14 cellular contexts compared by ENCODE assay signal in the genomic region with DNA sequence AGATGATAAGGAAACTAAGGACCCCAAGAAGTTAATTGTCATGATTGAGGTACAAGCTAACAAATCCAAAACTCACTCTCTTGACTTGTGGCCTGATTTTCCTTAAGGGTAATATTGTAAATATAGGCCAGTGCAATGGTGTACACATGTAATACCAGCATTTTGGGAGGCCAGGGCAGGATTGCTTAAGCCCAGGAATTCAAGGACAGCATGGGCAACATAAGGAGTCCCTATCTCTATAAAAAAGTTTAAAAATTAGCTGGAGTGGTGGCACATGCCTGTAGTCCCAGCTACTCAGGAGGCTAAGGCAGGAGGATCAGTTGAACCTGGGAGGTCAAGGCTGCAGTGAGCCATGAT. TPM values are rescaled to one million over a fixed set of nuclear protein-coding genes. Genes with fewer than 3 reads are reported as not detected.
DNase-seq lines count a peak whose midpoint lies in the region; ATAC-seq and TF ChIP-seq lines count a peak whose summit lies in the region.
"Had no signal": no experiment of that assay in that cellular context is flagged by ENCODE, and none has a peak within 500 bp of the region (broad histone marks: within the 10 kb centered on the region; RNA-seq: fewer than 3 reads in every experiment).

No MANE protein-coding gene starts in this region.

- no peaks in the 10 kb centered on the region for H3K9me3 Mint-ChIP-seq in activated naive CD4-positive, alpha-beta T cell treated with anti-CD3 and anti-CD28 coated beads, Interleukin-2, amount 50 U/mL, for 24 hours
- H3K9me3 Mint-ChIP-seq in stimulated activated naive B cell treated with anti-CD40 and anti-IgM and Interleukin-4, amounts not matched to agents 10 μg/mL and 1 μg/mL and 100 μg/mL, for 72 hours, result no peaks in the 10 kb centered on the region

- peaks cover 81% of the 10 kb centered on the region for H3K36me3 ChIP-seq in effector memory CD4-positive, alpha-beta T cell (ENCODE audit: control insufficient read depth, insufficient read depth, low read length)

- peaks cover 17% of the 10 kb centered on the region for H3K4me1 ChIP-seq in effector memory CD4-positive, alpha-beta T cell (ENCODE audit: control insufficient read depth, insufficient read depth, low read length, poor library complexity, severe bottlenecking)
- H3K4me1 ChIP-seq: breast epithelium, foreskin keratinocyte had no signal

- CTCF ChIA-PET in RWPE1 (lab: Yijun Ruan, JAX), result interaction anchor here (0.6 kb wide), 1 partner anchor 112 kb away, joined by 3 read pairs; no protein-coding TSS in a partner anchor

- H3K27me3 Mint-ChIP-seq in activated naive CD4-positive, alpha-beta T cell treated with anti-CD3 and anti-CD28 coated beads, Interleukin-2, amount 50 U/mL, for 24 hours, result no peaks in the 10 kb centered on the region
- no peaks in the 10 kb centered on the region for H3K27me3 Mint-ChIP-seq in T-helper 17 cell
- no peaks in the 10 kb centered on the region for H3K27me3 Mint-ChIP-seq in stimulated activated naive B cell treated with anti-CD40 and anti-IgM and Interleukin-4, amounts not matched to agents 10 μg/mL and 1 μg/mL and 100 μg/mL, for 72 hours

- peaks cover 53% of the 10 kb centered on the region for H3K4me1 Mint-ChIP-seq in activated naive CD4-positive, alpha-beta T cell treated with anti-CD3 and anti-CD28 coated beads, Interleukin-2, amount 50 U/mL, for 24 hours
- H3K4me1 Mint-ChIP-seq in T-helper 17 cell, result peaks cover 34% of the 10 kb centered on the region
- peaks cover 21 to 43% of the 10 kb centered on the region in 2 donors for H3K4me1 Mint-ChIP-seq in stimulated activated naive B cell treated with anti-CD40 and anti-IgM and Interleukin-4, amounts not matched to agents 10 μg/mL and 1 μg/mL and 100 μg/mL, for 72 hours

- POLR2A ChIA-PET in RWPE1 (lab: Yijun Ruan, JAX; ENCODE audit: low non-redundant PET), result no interaction called here

- TF ChIP-seq CTCF in RWPE1 (conservative IDR thresholded peaks at IDR 0.05; ENCODE audit: low read depth), result no peak

- no peaks in the 10 kb centered on the region for H3K9me3 ChIP-seq in T-helper 17 cell (ENCODE audit: control insufficient read depth, low read length, poor library complexity, severe bottlenecking)
- H3K9me3 ChIP-seq in effector memory CD4-positive, alpha-beta T cell (ENCODE audit: control insufficient read depth, low read length), result no peaks in the 10 kb centered on the region
- H3K9me3 ChIP-seq: breast epithelium, tibial nerve had no signal

- peaks cover 35% of the 10 kb centered on the region for H3K36me3 Mint-ChIP-seq in activated naive CD4-positive, alpha-beta T cell treated with anti-CD3 and anti-CD28 coated beads, Interleukin-2, amount 50 U/mL, for 24 hours
- H3K36me3 Mint-ChIP-seq in T-helper 17 cell (ENCODE audit: low read depth), result peaks cover 21% of the 10 kb centered on the region
- peaks cover 57% of the 10 kb centered on the region in 2 donors for H3K36me3 Mint-ChIP-seq in stimulated activated naive B cell treated with anti-CD40 and anti-IgM and Interleukin-4, amounts not matched to agents 10 μg/mL and 1 μg/mL and 100 μg/mL, for 72 hours

- ATAC-seq in T-helper 17 cell (no peak), GM18502 (IDR thresholded peaks at IDR 0.05; ENCODE audit: poor library complexity, unreplicated experiment) (no peak)
- ATAC-seq in stimulated activated naive B cell treated with anti-CD40 and anti-IgM and Interleukin-4, amounts not matched to agents 10 μg/mL and 1 μg/mL and 100 μg/mL, for 72 hours (replicated peaks), result peak in 1 of 2 donors; percentile 30

- DNase-seq in activated naive CD4-positive, alpha-beta T cell (lab: John Stamatoyannopoulos, UW), result no peak
- DNase-seq in T-helper 17 cell (no peak), DMS 273 (lab: John Stamatoyannopoulos, UW; ENCODE audit: unreplicated experiment) (no peak), RWPE1 (ENCODE audit: low spot score) (no peak)
- no peak for DNase-seq in effector memory CD4-positive, alpha-beta T cell
- no peak for DNase-seq in stimulated activated naive B cell treated with anti-CD40 and anti-IgM and Interleukin-4, amounts not matched to agents 10 μg/mL and 1 μg/mL and 100 μg/mL, for 72 hours
- DNase-seq: foreskin keratinocyte, NCI-H748 treated with DMSO at 0.1 percent for 48 hours, RPMI8226 had no signal

- H3K27ac Mint-ChIP-seq in activated naive CD4-positive, alpha-beta T cell treated with anti-CD3 and anti-CD28 coated beads, Interleukin-2, amount 50 U/mL, for 24 hours, result peak overlapping the region; percentile 48
- H3K27ac Mint-ChIP-seq in T-helper 17 cell, result peak overlapping the region; percentile 87
- peak overlapping the region; percentile 81 for H3K27ac Mint-ChIP-seq in stimulated activated naive B cell treated with anti-CD40 and anti-IgM and Interleukin-4, amounts not matched to agents 10 μg/mL and 1 μg/mL and 100 μg/mL, for 72 hours

- no peak overlapping the region for H3K4me3 ChIP-seq in effector memory CD4-positive, alpha-beta T cell (ENCODE audit: insufficient read depth, low read depth, low read length, poor library complexity, severe bottlenecking)
- H3K4me3 ChIP-seq: breast epithelium, lung, tibial nerve had no signal

- H3K4me3 Mint-ChIP-seq in activated naive CD4-positive, alpha-beta T cell treated with anti-CD3 and anti-CD28 coated beads, Interleukin-2, amount 50 U/mL, for 24 hours, result peak overlapping the region; percentile 23
- no peak overlapping the region for H3K4me3 Mint-ChIP-seq in T-helper 17 cell
- no peak overlapping the region for H3K4me3 Mint-ChIP-seq in stimulated activated naive B cell treated with anti-CD40 and anti-IgM and Interleukin-4, amounts not matched to agents 10 μg/mL and 1 μg/mL and 100 μg/mL, for 72 hours

- peak overlapping the region; percentile 5 for H3K27ac ChIP-seq in effector memory CD4-positive, alpha-beta T cell (ENCODE audit: insufficient read depth, low read length, poor library complexity, severe bottlenecking)
- H3K27ac ChIP-seq in RWPE1, result no peak overlapping the region
- H3K27ac ChIP-seq: breast epithelium, foreskin keratinocyte had no signal

- H3K27me3 ChIP-seq in effector memory CD4-positive, alpha-beta T cell (replicated peaks; ENCODE audit: control insufficient read depth, insufficient read depth, low read length, poor library complexity, severe bottlenecking), result no peaks in the 10 kb centered on the region
- H3K27me3 ChIP-seq: breast epithelium, foreskin keratinocyte, tibial nerve had no signal

RNA-seq across cellular contexts. Expression of a gene that starts 28.7 kb away (rescaled TPM):
- total RNA-seq in T-helper 17 cell, result 10 to 100 TPM; 34.4 to 43.6 TPM

RNA-seq across cellular contexts. Expression of a gene that starts 53.3 kb away (rescaled TPM):
- 100 to 1,000 TPM; 150 to 177 TPM for total RNA-seq in T-helper 17 cell
